ENCODE assay signal across 20 cellular contexts in genomic region chr14:101116486-101117130, GRCh38.
DNase-seq lines count a peak whose midpoint lies in the region; ATAC-seq and TF ChIP-seq lines count a peak whose summit lies in the region.
"Had no signal": no experiment of that assay in that cellular context is flagged by ENCODE, and none has a peak within 500 bp of the region (broad histone marks: within the 10 kb centered on the region; RNA-seq: fewer than 3 reads in every experiment).

No MANE protein-coding gene starts in this region.

- no peak for TF ChIP-seq EP300 in stomach (IDR thresholded peaks at IDR 0.05)

- H3K27ac Mint-ChIP-seq in activated CD8-positive, alpha-beta memory T cell treated with anti-CD3 and anti-CD28 coated beads, Interleukin-2, amount 10 ng/mL, durations not matched to agents 7 days and 5 days, result no peak overlapping the region
- H3K27ac Mint-ChIP-seq: CD4-positive, alpha-beta memory T cell had no signal

- H3K4me1 Mint-ChIP-seq in activated CD8-positive, alpha-beta memory T cell treated with anti-CD3 and anti-CD28 coated beads, Interleukin-2, amount 10 ng/mL, durations not matched to agents 7 days and 5 days, result peaks cover 11% of the 10 kb centered on the region

- H3K4me3 ChIP-seq in lung, result no peak overlapping the region
- no peak overlapping the region for H3K4me3 ChIP-seq in stomach
- H3K4me3 ChIP-seq: A549, BLaER1 had no signal

- 79 to 86% methylated on average over 17 of the region's 17 CpGs for WGBS in lung, 2 donors
- WGBS in stomach, 5 donors, result 75 to 82% (median 80%) methylated on average over 16 to 17 of the region's 17 CpGs

- no peaks in the 10 kb centered on the region for H3K36me3 Mint-ChIP-seq in activated CD8-positive, alpha-beta memory T cell treated with anti-CD3 and anti-CD28 coated beads, Interleukin-2, amount 10 ng/mL, durations not matched to agents 7 days and 5 days
- H3K36me3 Mint-ChIP-seq: CD4-positive, alpha-beta memory T cell had no signal

- no peak for ATAC-seq in activated CD8-positive, alpha-beta memory T cell treated with anti-CD3 and anti-CD28 coated beads, Interleukin-2, amount 10 ng/mL, durations not matched to agents 7 days and 5 days
- ATAC-seq in lung (ENCODE audit: insufficient read depth, low FRiP score) (no peak), HG02852 (IDR thresholded peaks at IDR 0.05; ENCODE audit: unreplicated experiment) (no peak)
- ATAC-seq: A549 had no signal

- TF ChIP-seq POLR2A in stomach (IDR thresholded peaks at IDR 0.05), result no peak

- intact Hi-C loops in posterior vena cava (cut with DNase I) (no loop called here), stomach (cut with DNase I; ENCODE audit: low total_unique reads) (no loop called here)

- H3K27me3 ChIP-seq in lung (ENCODE audit: control insufficient read depth, insufficient read depth), result no peaks in the 10 kb centered on the region
- peaks cover 0 to 8% (median 0%) of the 10 kb centered on the region in 3 donors for H3K27me3 ChIP-seq in stomach
- H3K27me3 ChIP-seq: BLaER1 had no signal

- H3K4me3 Mint-ChIP-seq in activated CD8-positive, alpha-beta memory T cell treated with anti-CD3 and anti-CD28 coated beads, Interleukin-2, amount 10 ng/mL, durations not matched to agents 7 days and 5 days, result no peak overlapping the region
- H3K4me3 Mint-ChIP-seq: CD4-positive, alpha-beta memory T cell had no signal

- H3K36me3 ChIP-seq in lung (ENCODE audit: control insufficient read depth in 2 of 2, insufficient read depth in 2 of 2, low read length in 2 of 2) (no peaks in the 10 kb centered on the region), stomach (no peaks in the 10 kb centered on the region)
- H3K36me3 ChIP-seq: BLaER1 had no signal

- DNase-seq in D341Med (ENCODE audit: low spot score) (peak; percentile 11), lung (ENCODE audit: low spot score) (peak; percentile 15), posterior vena cava (ENCODE audit: low spot score) (peak; percentile 54), AG08396 (ENCODE audit: low spot score) (no peak), stomach (no peak), DMS79 (lab: John Stamatoyannopoulos, UW) (no peak)
- DNase-seq in activated CD8-positive, alpha-beta memory T cell treated with anti-CD3 and anti-CD28 coated beads, Interleukin-2, amount 10 ng/mL, durations not matched to agents 7 days and 5 days, result peak; percentile 35
- DNase-seq: CD4-positive, alpha-beta memory T cell; EL; MV-4-11; NCI-H1694 treated with DMSO at 0.1 percent for 48 hours; NCI-H510A treated with DMSO at 0.1 percent for 48 hours; NCI-H82; OCI-M1; SHP77 had no signal

- peaks cover 18% of the 10 kb centered on the region for H3K27me3 Mint-ChIP-seq in activated CD8-positive, alpha-beta memory T cell treated with anti-CD3 and anti-CD28 coated beads, Interleukin-2, amount 10 ng/mL, durations not matched to agents 7 days and 5 days

- H3K4me1 ChIP-seq in lung (ENCODE audit: control insufficient read depth in 2 of 2, insufficient read depth in 2 of 2, low read length in 2 of 2) (no peaks in the 10 kb centered on the region), stomach (no peaks in the 10 kb centered on the region)
- H3K4me1 ChIP-seq: A549 had no signal

- no peak for TF ChIP-seq CTCF in lung (IDR thresholded peaks at IDR 0.05; ENCODE audit: control extremely low read depth, extremely low read depth)
- TF ChIP-seq CTCF in stomach (IDR thresholded peaks at IDR 0.05), result no peak

- H3K9me3 Mint-ChIP-seq in activated CD8-positive, alpha-beta memory T cell treated with anti-CD3 and anti-CD28 coated beads, Interleukin-2, amount 10 ng/mL, durations not matched to agents 7 days and 5 days (ENCODE audit: low read depth), result no peaks in the 10 kb centered on the region

- no peaks in the 10 kb centered on the region for H3K9me3 ChIP-seq in lung (ENCODE audit: control insufficient read depth in 2 of 2, insufficient read depth in 1 of 2, low read length in 1 of 2)
- no peaks in the 10 kb centered on the region for H3K9me3 ChIP-seq in stomach
- H3K9me3 ChIP-seq: A549, BLaER1 had no signal

- H3K27ac ChIP-seq in lung (ENCODE audit: low read depth in 1 of 2, low read length in 1 of 2) (no peak overlapping the region), stomach (no peak overlapping the region)
- H3K27ac ChIP-seq: A549, BLaER1, HL-60, KMS-11 had no signal

- CTCF ChIA-PET in activated CD8-positive, alpha-beta memory T cell treated with anti-CD3 and anti-CD28 coated beads, Interleukin-2, amount 10 ng/mL, durations not matched to agents 7 days and 5 days (lab: Charles Lee), result no interaction called here

Comparison
In these comparisons a context has a peak if more than half of its experiments do, and no peak if none do; other contexts are left out.
1. DNase-seq: peak in D341Med (single experiment), activated CD8-positive, alpha-beta memory T cell treated with anti-CD3 and anti-CD28 coated beads, Interleukin-2, amount 10 ng/mL, durations not matched to agents 7 days and 5 days (single experiment), lung (single experiment) and posterior vena cava (single experiment); none in AG08396 (single experiment), stomach (single experiment) and DMS79 (single experiment).